In the genomic region with DNA sequence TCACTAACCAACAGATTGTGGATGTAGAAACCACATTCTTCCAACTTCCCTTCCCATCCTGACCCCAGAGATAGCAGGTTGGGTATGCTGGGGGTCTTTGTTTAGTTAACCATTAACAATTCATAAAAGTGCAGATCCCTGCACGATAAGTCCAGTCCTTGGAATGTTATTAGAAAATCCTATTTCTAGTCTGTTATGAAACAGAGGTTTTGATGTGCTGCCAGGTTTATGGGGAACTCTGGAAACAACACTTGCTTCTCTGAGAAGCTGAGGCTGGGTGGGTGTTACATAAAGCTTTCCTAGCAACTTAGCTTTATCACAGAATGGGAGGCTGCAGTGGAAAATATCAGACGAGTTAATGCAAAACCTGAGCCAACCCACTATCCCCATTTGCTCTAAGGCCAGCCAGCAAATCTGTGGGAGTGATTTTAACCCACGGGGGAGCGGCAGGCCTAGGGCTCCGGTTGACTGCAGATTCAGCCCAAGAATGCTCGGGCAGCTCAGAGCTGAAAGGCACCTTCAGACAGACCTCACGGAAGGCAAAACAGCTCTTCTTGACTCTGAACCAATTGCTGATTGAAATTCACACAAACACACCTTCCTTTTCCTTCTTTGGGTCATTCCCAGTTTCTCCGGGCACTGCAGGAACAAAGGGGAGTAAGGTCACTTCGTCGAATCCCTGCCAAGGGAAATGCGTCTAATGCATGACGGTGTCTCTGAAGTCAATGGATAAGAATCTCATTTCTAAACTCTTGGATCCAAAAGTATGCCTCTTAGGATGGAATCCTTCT, we compare ENCODE assay signal across 9 cellular contexts.
DNase-seq lines count a peak whose midpoint lies in the region; ATAC-seq, FAIRE-seq and TF ChIP-seq lines count a peak whose summit lies in the region.
"Had no signal": no experiment of that assay in that cellular context is flagged by ENCODE, and none has a peak within 500 bp of the region (broad histone marks: within the 10 kb centered on the region; RNA-seq: fewer than 3 reads in every experiment).

No MANE protein-coding gene starts in this region.

- H3K36me3 Mint-ChIP-seq in neural crest cell (ENCODE audit: low read depth) = no peaks in the 10 kb centered on the region

- FAIRE-seq in GM19239 (lab: Jason Lieb, UNC) (no peak), frontal cortex (lab: Jason Lieb, UNC) (no peak)
- FAIRE-seq: GM18507 had no signal

- H3K9me3 Mint-ChIP-seq in neural crest cell = no peaks in the 10 kb centered on the region

- peak overlapping the region; percentile 93 for H3K27ac Mint-ChIP-seq in neural crest cell (ENCODE audit: unreplicated experiment)

- no peak for TF ChIP-seq CTCF in neural crest cell (conservative IDR thresholded peaks at IDR 0.05)

- H3K4me3 Mint-ChIP-seq in neural crest cell = peak overlapping the region; percentile 50

- peak; percentile 73 for DNase-seq in AG20443 (ENCODE audit: low spot score)
- DNase-seq in RPMI7951 (ENCODE audit: low read depth) = peak; percentile 74
- DNase-seq in epithelial cell of prostate (ENCODE audit: low read depth, low spot score) = no peak
- no peak for DNase-seq in neural crest cell (ENCODE audit: low read depth, low spot score)
- DNase-seq in GM19239 (ENCODE audit: insufficient read length, low spot score) = no peak
- DNase-seq in frontal cortex (ENCODE audit: low spot score in 2 of 2) = no peak

- H3K27me3 Mint-ChIP-seq in neural crest cell (ENCODE audit: low read depth) = no peaks in the 10 kb centered on the region

- ATAC-seq in GM18861 (IDR thresholded peaks at IDR 0.05; ENCODE audit: unreplicated experiment) = no peak
- no peak for ATAC-seq in GM19463 (IDR thresholded peaks at IDR 0.05; ENCODE audit: unreplicated experiment)

- peak overlapping the region; percentile 99 for H3K27ac ChIP-seq in epithelial cell of prostate

- peaks cover 98% of the 10 kb centered on the region for H3K4me1 Mint-ChIP-seq in neural crest cell

Comparison
In these comparisons a context has a peak if more than half of its experiments do, and no peak if none do; other contexts are left out.
1. DNase-seq: peak in AG20443 (single experiment) and RPMI7951 (single experiment); none in epithelial cell of prostate (single experiment), neural crest cell (single experiment), GM19239 (single experiment) and frontal cortex (0 of 2).